Comparison of ENCODE assay signal across 8 cellular contexts in genomic region chr6:26234421-26235239, GRCh38.
DNase-seq lines count a peak whose midpoint lies in the region; ATAC-seq, FAIRE-seq and TF ChIP-seq lines count a peak whose summit lies in the region.

No MANE protein-coding gene starts in this region.

- ATAC-seq in right lobe of liver = peak; percentile 73 to 83 (median 78)

- DNase-seq in GM12891 (ENCODE audit: insufficient read length, low spot score) (no peak), HFF-Myc (ENCODE audit: extremely low read depth, low read depth) (peak; percentile 94), NB4 (ENCODE audit: low read depth) (peak; percentile 94), WERI-Rb-1 (peak; percentile 62), choroid plexus epithelial cell (ENCODE audit: low read depth) (peak; percentile 93), right lobe of liver (no peak), occipital lobe (lab: John Stamatoyannopoulos, UW) (no peak)
- DNase-seq in stimulated activated CD8-positive, alpha-beta memory T cell treated with anti-CD3 and anti-CD28 coated beads, Interleukin-12 subunit alpha, Interleukin-12 subunit beta, amount 100 ng/mL, for 4 hours (ENCODE audit: low read depth) = peak; percentile 38

- H3K27me3 ChIP-seq in WERI-Rb-1 (ENCODE audit: insufficient read depth, low read depth, severe bottlenecking) (no peaks in the 10 kb centered on the region), right lobe of liver (peaks cover 0 to 12% of the 10 kb centered on the region in 2 donors)

- WGBS in right lobe of liver (ENCODE audit: insufficient coverage, low coverage, low lambda C conversion rate, missing lambda C conversion rate) = 1% methylated on average over 32 of the region's 34 CpGs

- no peaks in the 10 kb centered on the region for H3K9me3 ChIP-seq in WERI-Rb-1 (ENCODE audit: severe bottlenecking)
- no peaks in the 10 kb centered on the region for H3K9me3 ChIP-seq in right lobe of liver

- peak overlapping the region; percentile 61 for H3K4me3 ChIP-seq in HFF-Myc (replicated peaks; ENCODE audit: low read depth, low read length)
- H3K4me3 ChIP-seq in NB4 (ENCODE audit: low read depth, low read length) = peak overlapping the region; percentile 76
- peak overlapping the region; percentile 51 for H3K4me3 ChIP-seq in WERI-Rb-1 (ENCODE audit: low read depth, low read length)
- peak overlapping the region; percentile 58 for H3K4me3 ChIP-seq in choroid plexus epithelial cell (ENCODE audit: low read depth, low read length)
- H3K4me3 ChIP-seq in right lobe of liver = peak overlapping the region; percentile 35 to 53 (median 47)

- TF ChIP-seq CTCF in HFF-Myc (IDR thresholded peaks at IDR 0.05; ENCODE audit: low read depth, low read length, missing control alignments) (no peak), NB4 (IDR thresholded peaks at IDR 0.05; ENCODE audit: low read depth, low read length) (no peak), WERI-Rb-1 (IDR thresholded peaks at IDR 0.05; ENCODE audit: low read depth, low read length) (no peak), choroid plexus epithelial cell (conservative IDR thresholded peaks at IDR 0.05; ENCODE audit: low read depth, low read length) (no peak), right lobe of liver (IDR thresholded peaks at IDR 0.05) (no peak)

- peak; percentile 92 for TF ChIP-seq POLR2A in GM12891 (IDR thresholded peaks at IDR 0.05; ENCODE audit: low read depth, low read length)
- TF ChIP-seq POLR2A in NB4 (IDR thresholded peaks at IDR 0.05; ENCODE audit: extremely low read depth, insufficient read length) = peak; percentile 99
- peak; percentile 76 for TF ChIP-seq POLR2A in right lobe of liver (IDR thresholded peaks at IDR 0.05)

- H3K27ac ChIP-seq in WERI-Rb-1 = peak overlapping the region; percentile 30
- H3K27ac ChIP-seq in right lobe of liver = peak overlapping the region; percentile 29 to 58 (median 57)

- peaks cover 0 to 12% (median 2%) of the 10 kb centered on the region in 4 donors for H3K4me1 ChIP-seq in right lobe of liver

- peak; percentile 84 for FAIRE-seq in GM12891 (lab: Jason Lieb, UNC)

- intact Hi-C loops in right lobe of liver (cut with DNase I) = no loop called here

- H3K36me3 ChIP-seq in WERI-Rb-1 (no peaks in the 10 kb centered on the region), right lobe of liver (no peaks in the 10 kb centered on the region)

TF ChIP-seq in GM12891, 5 proteins besides CTCF, POLR2A, EP300 and RAD21:
- TF ChIP-seq PAX5 (IDR thresholded peaks at IDR 0.05; ENCODE audit: insufficient read depth, low read length, severe bottlenecking) = no peak
- peak; percentile 41; the same call in 1 of the 2 replicates for TF ChIP-seq TAF1 (IDR thresholded peaks at IDR 0.05; ENCODE audit: low read depth, low read length)
- TF ChIP-seq POU2F2 (IDR thresholded peaks at IDR 0.05; ENCODE audit: low read depth, low read length) = peak; percentile 96
- TF ChIP-seq SPI1 (IDR thresholded peaks at IDR 0.05; ENCODE audit: low read depth, low read length) = no peak
- peak; percentile 93 for TF ChIP-seq POLR2AphosphoS5 (IDR thresholded peaks at IDR 0.05; ENCODE audit: low read depth, low read length)

Comparison
In these comparisons a context has a peak if more than half of its experiments do, and no peak if none do; other contexts are left out.
1. DNase-seq: peak in HFF-Myc (single experiment), NB4 (single experiment), WERI-Rb-1 (single experiment), choroid plexus epithelial cell (single experiment) and stimulated activated CD8-positive, alpha-beta memory T cell treated with anti-CD3 and anti-CD28 coated beads, Interleukin-12 subunit alpha, Interleukin-12 subunit beta, amount 100 ng/mL, for 4 hours (single experiment); none in GM12891 (single experiment), right lobe of liver (0 of 3) and occipital lobe (single experiment).
2. Peak in every context shown above with its lines, with median percentiles within 50 percentile points of each other: POLR2A ChIP-seq and H3K4me3 ChIP-seq.